In genomic region chr22:22955866-22956535, GRCh38 we compare ENCODE assay signal across 8 cellular contexts.
DNase-seq lines count a peak whose midpoint lies in the region; ATAC-seq and TF ChIP-seq lines count a peak whose summit lies in the region.

No MANE protein-coding gene starts in this region.

- H3K4me3 ChIP-seq in OCI-LY3 (ENCODE audit: low read length), result peak overlapping the region; percentile 6; the same call in 1 of the 2 replicates
- no peak overlapping the region for H3K4me3 ChIP-seq in fibroblast of mammary gland (ENCODE audit: control insufficient read depth, low read depth, low read length)
- no peak overlapping the region for H3K4me3 ChIP-seq in thoracic aorta

- H3K36me3 Mint-ChIP-seq in HFFc6 (ENCODE audit: low read depth), result no peaks in the 10 kb centered on the region
- no peaks in the 10 kb centered on the region for H3K36me3 Mint-ChIP-seq in activated T-cell treated with anti-CD3 and anti-CD28 coated beads, Interleukin-2, amount 50 U/mL, for 4 hours (ENCODE audit: insufficient read depth)
- no peaks in the 10 kb centered on the region for H3K36me3 Mint-ChIP-seq in neural crest cell (ENCODE audit: low read depth)

- H3K9me3 Mint-ChIP-seq in HFFc6, result no peaks in the 10 kb centered on the region; the same call in 1 of the 2 replicates
- H3K9me3 Mint-ChIP-seq in activated T-cell treated with anti-CD3 and anti-CD28 coated beads, Interleukin-2, amount 50 U/mL, for 4 hours, result no peaks in the 10 kb centered on the region
- H3K9me3 Mint-ChIP-seq in neural crest cell, result no peaks in the 10 kb centered on the region

- H3K4me3 Mint-ChIP-seq in HFFc6 (no peak overlapping the region), neural crest cell (no peak overlapping the region)
- H3K4me3 Mint-ChIP-seq in activated T-cell treated with anti-CD3 and anti-CD28 coated beads, Interleukin-2, amount 50 U/mL, for 4 hours, result no peak overlapping the region

- DNase-seq in HFFc6, result peak; percentile 57
- peak; percentile 56 for DNase-seq in activated T-cell treated with anti-CD3 and anti-CD28 coated beads, Interleukin-2, amount 50 U/mL, for 4 hours
- DNase-seq in fibroblast of mammary gland (ENCODE audit: low read depth), result peak; percentile 67
- peak; percentile 69 for DNase-seq in neural crest cell (ENCODE audit: low read depth, low spot score)
- peak; percentile 27 for DNase-seq in thoracic aorta (ENCODE audit: low spot score)

- H3K4me1 ChIP-seq in OCI-LY3 (ENCODE audit: low read length) (peaks cover 57% of the 10 kb centered on the region), thoracic aorta (ENCODE audit: control insufficient read depth in 1 of 2, low read depth in 2 of 2) (no peaks in the 10 kb centered on the region)

- peak; percentile 82 to 85 for ATAC-seq in activated T-cell treated with anti-CD3 and anti-CD28 coated beads, Interleukin-2, amount 50 U/mL, for 4 hours
- ATAC-seq in thoracic aorta (ENCODE audit: insufficient number of reproducible peaks, low FRiP score, low read depth), result no peak
- ATAC-seq in GM18858 (IDR thresholded peaks at IDR 0.05; ENCODE audit: unreplicated experiment), result no peak

- H3K27me3 ChIP-seq in OCI-LY3 (ENCODE audit: low read depth, low read length), result no peaks in the 10 kb centered on the region
- no peaks in the 10 kb centered on the region for H3K27me3 ChIP-seq in thoracic aorta (replicated peaks; ENCODE audit: insufficient read depth)

- no peak overlapping the region for H2AFZ ChIP-seq in OCI-LY3 (ENCODE audit: low read depth, low read length)

- H3K36me3 ChIP-seq in OCI-LY3 (replicated peaks; ENCODE audit: low read depth, low read length) (peaks cover 34% of the 10 kb centered on the region), thoracic aorta (no peaks in the 10 kb centered on the region)

- H3K27ac Mint-ChIP-seq in HFFc6 (no peak overlapping the region), neural crest cell (ENCODE audit: unreplicated experiment) (no peak overlapping the region)

- H3K4me1 Mint-ChIP-seq in HFFc6 (ENCODE audit: low read depth) (peaks cover 4% of the 10 kb centered on the region), neural crest cell (peaks cover 18% of the 10 kb centered on the region)
- peaks cover 4% of the 10 kb centered on the region for H3K4me1 Mint-ChIP-seq in activated T-cell treated with anti-CD3 and anti-CD28 coated beads, Interleukin-2, amount 50 U/mL, for 4 hours (ENCODE audit: low read depth)

- H3K79me2 ChIP-seq in OCI-LY3 (ENCODE audit: low read length), result peaks cover 93% of the 10 kb centered on the region

- H3K27me3 Mint-ChIP-seq in HFFc6 (ENCODE audit: insufficient read depth) (peaks cover 25% of the 10 kb centered on the region), neural crest cell (ENCODE audit: low read depth) (peaks cover 72% of the 10 kb centered on the region)
- peaks cover 34% of the 10 kb centered on the region for H3K27me3 Mint-ChIP-seq in activated T-cell treated with anti-CD3 and anti-CD28 coated beads, Interleukin-2, amount 50 U/mL, for 4 hours (ENCODE audit: low read depth)

- H3K27ac ChIP-seq in C4-2B (no peak overlapping the region), OCI-LY3 (ENCODE audit: low read length) (peak overlapping the region; percentile 48), thoracic aorta (no peak overlapping the region)

- peak overlapping the region; percentile 20; the same call in 1 of the 2 replicates for H3K9ac ChIP-seq in OCI-LY3 (ENCODE audit: low read length)

- peaks cover 47% of the 10 kb centered on the region for H4K20me1 ChIP-seq in OCI-LY3 (ENCODE audit: insufficient read depth, low read length)

- TF ChIP-seq CTCF in C4-2B (conservative IDR thresholded peaks at IDR 0.05) (peak; percentile 92), HFFc6 (IDR thresholded peaks at IDR 0.05) (peak; percentile 89), OCI-LY3 (IDR thresholded peaks at IDR 0.05; ENCODE audit: low read depth, low read length) (peak; percentile 94), fibroblast of mammary gland (conservative IDR thresholded peaks at IDR 0.05; ENCODE audit: control insufficient read depth, insufficient read depth, low read depth, low read length) (peak; percentile 79), neural crest cell (conservative IDR thresholded peaks at IDR 0.05) (peak; percentile 88), thoracic aorta (IDR thresholded peaks at IDR 0.05) (peak; percentile 66)

- peak overlapping the region; percentile 47 for H3K4me2 ChIP-seq in OCI-LY3 (ENCODE audit: low read length)

- no peaks in the 10 kb centered on the region for H3K9me3 ChIP-seq in OCI-LY3 (ENCODE audit: insufficient read depth, low read length)
- H3K9me3 ChIP-seq in thoracic aorta, result no peaks in the 10 kb centered on the region

Comparison
In these comparisons a context has a peak if more than half of its experiments do, and no peak if none do; other contexts are left out.
1. ATAC-seq: peak in activated T-cell treated with anti-CD3 and anti-CD28 coated beads, Interleukin-2, amount 50 U/mL, for 4 hours (2 of 2); none in thoracic aorta (single experiment) and GM18858 (single experiment).
2. Peak in every context shown above with its lines, with median percentiles within 50 percentile points of each other: CTCF ChIP-seq and DNase-seq.